19 cellular contexts compared by ENCODE assay signal in the genomic region with DNA sequence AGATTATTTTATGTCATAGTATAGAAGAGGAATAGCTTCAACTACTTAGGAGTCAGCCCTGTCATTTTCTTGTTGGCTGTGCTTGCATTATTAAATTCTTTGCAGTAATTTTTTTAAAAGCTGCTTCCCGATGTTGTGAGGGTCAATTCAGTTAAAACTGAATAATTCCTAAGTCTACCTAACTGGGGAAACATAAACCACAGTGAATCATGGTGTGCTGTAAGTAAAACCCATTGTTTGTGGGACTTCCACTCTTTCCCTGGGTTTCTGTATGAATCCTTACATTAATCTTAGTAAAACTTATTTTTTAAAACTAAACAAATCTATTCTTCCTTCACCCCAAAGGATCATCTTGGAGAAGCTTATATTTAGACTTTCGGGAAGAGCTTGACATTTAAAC. TPM values are rescaled to one million over a fixed set of nuclear protein-coding genes. Genes with fewer than 3 reads are reported as not detected.
DNase-seq lines count a peak whose midpoint lies in the region; ATAC-seq and TF ChIP-seq lines count a peak whose summit lies in the region.
"Had no signal": no experiment of that assay in that cellular context is flagged by ENCODE, and none has a peak within 500 bp of the region (broad histone marks: within the 10 kb centered on the region; RNA-seq: fewer than 3 reads in every experiment).

No MANE protein-coding gene starts in this region.

- H3K9me3 ChIP-seq in DND-41 (ENCODE audit: insufficient read depth, low read length, severe bottlenecking) (no peaks in the 10 kb centered on the region), Karpas-422 (ENCODE audit: low read length) (no peaks in the 10 kb centered on the region), iPS-15b (ENCODE audit: control insufficient read depth, insufficient read depth, low read length) (no peaks in the 10 kb centered on the region), tibial nerve (no peaks in the 10 kb centered on the region)
- H3K9me3 ChIP-seq: BLaER1, sigmoid colon had no signal

- H3K27ac Mint-ChIP-seq in brain = no peak overlapping the region
- no peak overlapping the region for H3K27ac Mint-ChIP-seq in chondrocyte (ENCODE audit: unreplicated experiment)
- H3K27ac Mint-ChIP-seq: activated naive CD8-positive, alpha-beta T cell treated with anti-CD3 and anti-CD28 coated beads for 36 hours; natural killer cell treated with Interleukin-12 subunit alpha and Interleukin-12 subunit beta and Interleukin-15 and Interleukin-18, amount 100 ng/mL, for 72 hours had no signal

- no peak for ATAC-seq in DND-41 (ENCODE audit: insufficient read depth, low read depth)
- ATAC-seq in GM18907 (IDR thresholded peaks at IDR 0.05; ENCODE audit: unreplicated experiment) = no peak
- ATAC-seq in HG02981 (IDR thresholded peaks at IDR 0.05; ENCODE audit: unreplicated experiment) = no peak
- ATAC-seq: esophagus mucosa; left colon; natural killer cell treated with Interleukin-12 subunit alpha and Interleukin-12 subunit beta and Interleukin-15 and Interleukin-18, amount 100 ng/mL, for 72 hours had no signal

- no peak for TF ChIP-seq EP300 in tibial nerve (IDR thresholded peaks at IDR 0.05)

- TF ChIP-seq POLR2A in tibial nerve (IDR thresholded peaks at IDR 0.05) = no peak

- H3K4me3 ChIP-seq in DND-41 (ENCODE audit: low read depth in 1 of 2, low read length in 2 of 2) (no peak overlapping the region), Karpas-422 (ENCODE audit: low read length) (no peak overlapping the region), iPS-15b (ENCODE audit: low read depth, low read length) (peak overlapping the region; percentile 1), tibial nerve (no peak overlapping the region)
- H3K4me3 ChIP-seq: BLaER1, sigmoid colon had no signal

- H3K9me3 Mint-ChIP-seq in brain (no peaks in the 10 kb centered on the region), chondrocyte (ENCODE audit: low read depth) (no peaks in the 10 kb centered on the region)
- H3K9me3 Mint-ChIP-seq: activated naive CD8-positive, alpha-beta T cell treated with anti-CD3 and anti-CD28 coated beads for 36 hours; natural killer cell treated with Interleukin-12 subunit alpha and Interleukin-12 subunit beta and Interleukin-15 and Interleukin-18, amount 100 ng/mL, for 72 hours had no signal

- no peaks in the 10 kb centered on the region for H3K36me3 Mint-ChIP-seq in brain
- no peaks in the 10 kb centered on the region for H3K36me3 Mint-ChIP-seq in chondrocyte (ENCODE audit: low read depth)

- WGBS in tibial nerve, 2 donors = 70 to 77% methylated on average over 2 of the region's 2 CpGs

- H3K4me1 Mint-ChIP-seq in brain (peaks cover 72% of the 10 kb centered on the region), chondrocyte (ENCODE audit: low read depth) (peaks cover 47% of the 10 kb centered on the region)

- H2AFZ ChIP-seq in DND-41 (ENCODE audit: low read depth, low read length) (no peak overlapping the region), Karpas-422 (ENCODE audit: low read length) (no peak overlapping the region)
- H2AFZ ChIP-seq: parathyroid adenoma had no signal

- peak overlapping the region in 4 of 5 experiments; percentile 14 to 67 (median 42) for H3K4me3 Mint-ChIP-seq in brain
- H3K4me3 Mint-ChIP-seq in chondrocyte (ENCODE audit: unreplicated experiment) = no peak overlapping the region
- H3K4me3 Mint-ChIP-seq: activated naive CD8-positive, alpha-beta T cell treated with anti-CD3 and anti-CD28 coated beads for 36 hours had no signal

- no peaks in the 10 kb centered on the region; the same call in 1 of the 2 replicates for H3K36me3 ChIP-seq in DND-41 (ENCODE audit: insufficient read depth, low read length)
- no peaks in the 10 kb centered on the region for H3K36me3 ChIP-seq in Karpas-422 (ENCODE audit: insufficient read depth, low read length)
- H3K36me3 ChIP-seq in iPS-15b (ENCODE audit: control insufficient read depth, insufficient read depth, low read length) = no peaks in the 10 kb centered on the region
- H3K36me3 ChIP-seq in tibial nerve = no peaks in the 10 kb centered on the region
- H3K36me3 ChIP-seq: sigmoid colon had no signal

- peak overlapping the region; percentile 18; the same call in 1 of the 2 replicates for H3K4me2 ChIP-seq in DND-41 (ENCODE audit: insufficient read depth, low read length)
- peak overlapping the region; percentile 84 for H3K4me2 ChIP-seq in Karpas-422 (ENCODE audit: low read depth, low read length, poor library complexity, severe bottlenecking)
- H3K4me2 ChIP-seq: BLaER1 had no signal

- DNase-seq in DND-41 = no peak
- DNase-seq in Karpas-422 = no peak
- DNase-seq in tibial nerve (ENCODE audit: low spot score in 2 of 2) = no peak
- no peak for DNase-seq in chondrocyte (ENCODE audit: low spot score)
- DNase-seq: activated CD4-positive, alpha-beta T cell treated with anti-CD3 and anti-CD28 coated beads for 1 hour; activated naive CD8-positive, alpha-beta T cell treated with anti-CD3 and anti-CD28 coated beads for 36 hours; DMS153; left colon; NCI-H1694 treated with DMSO at 0.1 percent for 48 hours; NCI-H69; sigmoid colon had no signal

- H3K9me2 ChIP-seq in Karpas-422 (replicated peaks; ENCODE audit: insufficient read depth, low read length) = no peaks in the 10 kb centered on the region

- peaks cover 45% of the 10 kb centered on the region; the same call in 1 of the 2 replicates for H4K20me1 ChIP-seq in DND-41 (ENCODE audit: insufficient read depth, low read length)
- H4K20me1 ChIP-seq in Karpas-422 (ENCODE audit: insufficient read depth, low read depth, low read length) = peaks cover 7% of the 10 kb centered on the region; the same call in 1 of the 2 replicates

- no peak overlapping the region for H3K9ac ChIP-seq in DND-41 (ENCODE audit: low read depth, low read length)
- no peak overlapping the region for H3K9ac ChIP-seq in Karpas-422 (ENCODE audit: low read length)
- H3K9ac ChIP-seq in iPS-15b (ENCODE audit: low read depth, low read length) = peak overlapping the region; percentile 1
- H3K9ac ChIP-seq: BLaER1, parathyroid adenoma had no signal

- peaks cover 94% of the 10 kb centered on the region for H3K79me2 ChIP-seq in DND-41 (ENCODE audit: insufficient read depth, low read length)
- H3K79me2 ChIP-seq in Karpas-422 (ENCODE audit: low read length) = peaks cover 93% of the 10 kb centered on the region

- H3K27me3 ChIP-seq in DND-41 (ENCODE audit: insufficient read depth, low read length, poor library complexity) (no peaks in the 10 kb centered on the region), Karpas-422 (ENCODE audit: low read length) (no peaks in the 10 kb centered on the region), iPS-15b (ENCODE audit: control insufficient read depth, insufficient read depth, low read length) (no peaks in the 10 kb centered on the region), tibial nerve (no peaks in the 10 kb centered on the region)
- H3K27me3 ChIP-seq: BLaER1, sigmoid colon had no signal

- H3K27ac ChIP-seq in DND-41 (ENCODE audit: low read length) (no peak overlapping the region), Karpas-422 (ENCODE audit: low read length) (no peak overlapping the region), tibial nerve (no peak overlapping the region)
- H3K27ac ChIP-seq: BLaER1, parathyroid adenoma, sigmoid colon had no signal

- H3K27me3 Mint-ChIP-seq in brain = peaks cover 9% of the 10 kb centered on the region
- no peaks in the 10 kb centered on the region for H3K27me3 Mint-ChIP-seq in chondrocyte (ENCODE audit: low read depth)
- H3K27me3 Mint-ChIP-seq: activated naive CD8-positive, alpha-beta T cell treated with anti-CD3 and anti-CD28 coated beads for 36 hours; natural killer cell treated with Interleukin-12 subunit alpha and Interleukin-12 subunit beta and Interleukin-15 and Interleukin-18, amount 100 ng/mL, for 72 hours had no signal

- H3K4me1 ChIP-seq in DND-41 (ENCODE audit: insufficient read depth, low read length) (peaks cover 41% of the 10 kb centered on the region), Karpas-422 (ENCODE audit: low read length) (peaks cover 73% of the 10 kb centered on the region), iPS-15b (ENCODE audit: control insufficient read depth, insufficient read depth, low read length) (peaks cover 50% of the 10 kb centered on the region), tibial nerve (peaks cover 0 to 62% (median 22%) of the 10 kb centered on the region in 4 donors)
- H3K4me1 ChIP-seq: parathyroid adenoma had no signal

- TF ChIP-seq CTCF in DND-41 (IDR thresholded peaks at IDR 0.05; ENCODE audit: borderline replicate concordance, extremely low read depth, low read length, poor library complexity, severe bottlenecking) = no peak
- no peak for TF ChIP-seq CTCF in brain (conservative IDR thresholded peaks at IDR 0.05)
- no peak for TF ChIP-seq CTCF in tibial nerve (IDR thresholded peaks at IDR 0.05)
- TF ChIP-seq CTCF in chondrocyte (IDR thresholded peaks at IDR 0.05) = no peak

RNA-seq across cellular contexts. Expression of a gene that starts 4.4 kb away (rescaled TPM):
- 22.9 and 52.3 TPM in 2 replicates for total RNA-seq in Karpas-422 (2014; rRNA removed; shearing (Covaris generic); ENCODE audit: low replicate concordance)
- polyA plus RNA-seq in brain (ENCODE audit: insufficient read depth, low read depth, low replicate concordance) = 8.6 TPM
- 10 to 100 TPM; 33.6 to 48.6 (median 42.1) TPM for total RNA-seq in tibial nerve
- total RNA-seq in chondrocyte = 34.1 to 36.8 TPM (median 35.2 TPM) in 3 replicates
